Comparison of ENCODE assay signal across 14 cellular contexts in genomic region chr18:62763101-62763521, GRCh38. TPM values are rescaled to one million over a fixed set of nuclear protein-coding genes. Genes with fewer than 3 reads are reported as not detected.
DNase-seq lines count a peak whose midpoint lies in the region; ATAC-seq and TF ChIP-seq lines count a peak whose summit lies in the region.
"Had no signal": no experiment of that assay in that cellular context is flagged by ENCODE, and none has a peak within 500 bp of the region (broad histone marks: within the 10 kb centered on the region; RNA-seq: fewer than 3 reads in every experiment).

No MANE protein-coding gene starts in this region.

- H3K79me1 ChIP-seq in H9 (ENCODE audit: insufficient read depth, low read depth, low read length, poor library complexity, severe bottlenecking): peaks cover 12% of the 10 kb centered on the region

- no CpG with 5 or more reads among the region's 7 CpGs for WGBS in H9 (ENCODE audit: extremely low coverage, insufficient read length, low lambda C conversion rate)

- H3K4me3 ChIP-seq in RWPE2 (ENCODE audit: severe bottlenecking) (no peak overlapping the region), coronary artery (no peak overlapping the region)
- H3K4me3 ChIP-seq: transverse colon had no signal

- H3K4me1 Mint-ChIP-seq in H9: peaks cover 72 to 77% of the 10 kb centered on the region in 2 experiments

- H3K9ac ChIP-seq in H9 (ENCODE audit: extremely low read depth, insufficient read length, low read length): no peak overlapping the region

- H3K14ac ChIP-seq in H9 (ENCODE audit: insufficient read depth, low read length): no peak overlapping the region

- no peak overlapping the region for H2BK20ac ChIP-seq in H9 (ENCODE audit: low read depth, low read length, poor library complexity, severe bottlenecking)

- no peak overlapping the region for H4K5ac ChIP-seq in H9 (ENCODE audit: insufficient read length, low read depth, low read length)

- peaks cover 3% of the 10 kb centered on the region for H3K23me2 ChIP-seq in H9 (ENCODE audit: insufficient read length, low read depth, low read length, poor library complexity, severe bottlenecking)

- H3K4ac ChIP-seq in H9 (ENCODE audit: low read depth, low read length): no peak overlapping the region

- H3K36me3 Mint-ChIP-seq in H9 (ENCODE audit: insufficient read depth in 1 of 3, low read depth in 3 of 3): peaks cover 0 to 2% (median 0%) of the 10 kb centered on the region in 3 experiments; a peak in 1 of 7 replicates

- no peaks in the 10 kb centered on the region for H3K27me3 Mint-ChIP-seq in H9 (ENCODE audit: low read depth)
- H3K27me3 Mint-ChIP-seq: activated CD8-positive, alpha-beta memory T cell treated with anti-CD3 and anti-CD28 coated beads, Interleukin-2, amount 10 ng/mL, durations not matched to agents 7 days and 5 days had no signal

- DNase-seq in G401 (ENCODE audit: low spot score) (peak; percentile 66), H9 (no peak), RWPE2 (ENCODE audit: low spot score) (peak; percentile 63), kidney tubule cell (ENCODE audit: low spot score) (peak; percentile 35), NCI-H510A treated with DMSO at 0.1 percent for 48 hours (lab: John Stamatoyannopoulos, UW) (no peak), CD1c-positive myeloid dendritic cell (ENCODE audit: extremely low spot score) (no peak), coronary artery (ENCODE audit: low spot score) (no peak)
- DNase-seq in stimulated activated CD4-positive, alpha-beta T cell treated with anti-CD3 and anti-CD28 coated beads, Interleukin-15, amount 100 ng/mL, for 24 hours: no peak
- DNase-seq: activated CD8-positive, alpha-beta memory T cell treated with anti-CD3 and anti-CD28 coated beads, Interleukin-2, amount 10 ng/mL, durations not matched to agents 7 days and 5 days; activated naive CD4-positive, alpha-beta T cell treated with Interleukin-2 at 50 U/mL for 16 hours; DND-41; stimulated activated CD4-positive, alpha-beta T cell treated with anti-CD3 and anti-CD28 coated beads, Interleukin-2, amount 100 ng/mL, for 48 hours; transverse colon had no signal

- H3K56ac ChIP-seq in H9 (ENCODE audit: insufficient read length, low read depth, low read length): no peak overlapping the region

- peaks cover 59% of the 10 kb centered on the region; the same call in 1 of the 2 replicates for H3K79me2 ChIP-seq in H9 (ENCODE audit: insufficient read depth, low read length)

- H3K27me3 ChIP-seq in H9 (ENCODE audit: insufficient read depth, low read length) (no peaks in the 10 kb centered on the region), RWPE2 (ENCODE audit: insufficient read depth, poor library complexity, severe bottlenecking) (no peaks in the 10 kb centered on the region)
- H3K27me3 ChIP-seq: transverse colon had no signal

- no peak overlapping the region for H3K4me2 ChIP-seq in H9 (ENCODE audit: insufficient read depth, insufficient read length, low read length)

- no peak overlapping the region for H4K91ac ChIP-seq in H9 (ENCODE audit: insufficient read length, low read depth, low read length)

- no peak overlapping the region for H2BK120ac ChIP-seq in H9 (ENCODE audit: low read depth, low read length, poor library complexity, severe bottlenecking)

- no peak overlapping the region for H3K18ac ChIP-seq in H9 (ENCODE audit: insufficient read length, low read depth, low read length)

- H3K4me3 Mint-ChIP-seq in H9: peak overlapping the region in 1 of 2 experiments; percentile 45; a peak in 1 of 5 replicates
- H3K4me3 Mint-ChIP-seq: activated CD8-positive, alpha-beta memory T cell treated with anti-CD3 and anti-CD28 coated beads, Interleukin-2, amount 10 ng/mL, durations not matched to agents 7 days and 5 days had no signal

- H3K4me1 ChIP-seq in H9 (ENCODE audit: insufficient read depth, low read length) (peaks cover 26% of the 10 kb centered on the region), RWPE2 (ENCODE audit: insufficient read depth, poor library complexity, severe bottlenecking) (peaks cover 52% of the 10 kb centered on the region)

- H3T11ph ChIP-seq in H9 (ENCODE audit: low read length): no peak overlapping the region

- H4K8ac ChIP-seq in H9 (replicated peaks; ENCODE audit: insufficient read length, low read depth, low read length): no peak overlapping the region

- H3K9me3 Mint-ChIP-seq in H9: no peaks in the 10 kb centered on the region

- H2BK5ac ChIP-seq in H9 (ENCODE audit: insufficient read length, low read length): no peak overlapping the region

- H3K23ac ChIP-seq in H9 (ENCODE audit: insufficient read length, low read depth, low read length): no peak overlapping the region

- H2BK12ac ChIP-seq in H9 (ENCODE audit: insufficient read length, low read depth, low read length): no peak overlapping the region

- H4K20me1 ChIP-seq in H9 (ENCODE audit: control insufficient read depth, insufficient read depth, insufficient read length): no peaks in the 10 kb centered on the region

- H3K27ac Mint-ChIP-seq in H9: peak overlapping the region; percentile 7 to 12 (median 10); a peak in 5 of 7 replicates
- H3K27ac Mint-ChIP-seq: activated CD8-positive, alpha-beta memory T cell treated with anti-CD3 and anti-CD28 coated beads, Interleukin-2, amount 10 ng/mL, durations not matched to agents 7 days and 5 days had no signal

- no peaks in the 10 kb centered on the region for H3K36me3 ChIP-seq in RWPE2 (ENCODE audit: low read depth)
- H3K36me3 ChIP-seq: transverse colon had no signal

- ATAC-seq in RWPE2 (ENCODE audit: low read depth): peak; percentile 81
- ATAC-seq: activated CD8-positive, alpha-beta memory T cell treated with anti-CD3 and anti-CD28 coated beads, Interleukin-2, amount 10 ng/mL, durations not matched to agents 7 days and 5 days had no signal

- H2AFZ ChIP-seq in H9 (ENCODE audit: low read length): no peak overlapping the region

- in situ Hi-C loops in G401 (cut with HindIII; ENCODE audit: low sequenced_read_pairs): no loop called here

- H2AK5ac ChIP-seq in H9 (ENCODE audit: insufficient read length, low read length): no peak overlapping the region

- H3K9me3 ChIP-seq in H9 (ENCODE audit: control insufficient read depth, low read depth, low read length): no peaks in the 10 kb centered on the region
- no peaks in the 10 kb centered on the region for H3K9me3 ChIP-seq in RWPE2 (ENCODE audit: severe bottlenecking)
- H3K9me3 ChIP-seq: transverse colon had no signal

- H3K27ac ChIP-seq in H9 (ENCODE audit: insufficient read length, low read depth, low read length): peak overlapping the region; percentile 26
- peak overlapping the region; percentile 95 for H3K27ac ChIP-seq in RWPE2 (ENCODE audit: poor library complexity, severe bottlenecking)
- H3K27ac ChIP-seq in coronary artery: no peak overlapping the region
- H3K27ac ChIP-seq: transverse colon, VCaP had no signal

- no peak for TF ChIP-seq CTCF in H9 (conservative IDR thresholded peaks at IDR 0.05)
- no peak for TF ChIP-seq CTCF in RWPE2 (IDR thresholded peaks at IDR 0.05; ENCODE audit: poor library complexity, severe bottlenecking)
- no peak for TF ChIP-seq CTCF in coronary artery (IDR thresholded peaks at IDR 0.05)

- no peak overlapping the region for H2BK15ac ChIP-seq in H9 (ENCODE audit: low read depth, low read length)

RNA-seq across cellular contexts. Expression of gene PHLPP1, which starts 47.8 kb away (rescaled TPM):
- 5.8 and 6.6 TPM in 2 replicates for total RNA-seq in G401 (2014; rRNA removed; shearing (Covaris generic))
- 38.8 and 39.9 TPM in 2 replicates for total RNA-seq in H9 (2021)

Comparison
In these comparisons a context has a peak if more than half of its experiments do, and no peak if none do; other contexts are left out.
1. DNase-seq: peak in G401 (single experiment), RWPE2 (single experiment) and kidney tubule cell (single experiment); none in H9 (single experiment), NCI-H510A treated with DMSO at 0.1 percent for 48 hours (single experiment), CD1c-positive myeloid dendritic cell (single experiment), stimulated activated CD4-positive, alpha-beta T cell treated with anti-CD3 and anti-CD28 coated beads, Interleukin-15, amount 100 ng/mL, for 24 hours (single experiment) and coronary artery (single experiment).
2. H3K27ac ChIP-seq: peak in H9 (single experiment) and RWPE2 (single experiment); none in coronary artery (0 of 2).